In the genomic region with DNA sequence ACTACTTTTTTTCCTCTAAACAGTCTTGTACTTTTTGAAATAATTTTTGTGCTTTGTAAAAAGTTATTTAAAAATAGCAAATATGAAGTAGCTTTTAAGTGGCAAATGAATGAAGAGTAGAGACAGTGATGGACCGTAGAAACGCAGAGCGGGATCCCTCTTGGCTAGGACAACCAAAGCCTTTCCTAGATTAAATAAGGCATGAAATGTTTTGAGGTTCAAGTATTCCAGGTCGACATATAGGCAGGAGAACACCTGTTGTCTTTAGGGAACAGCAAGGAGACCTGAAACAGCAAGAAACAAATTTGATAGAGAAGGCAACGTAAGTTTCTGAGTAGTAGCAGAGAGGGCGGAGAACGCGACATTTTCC, we compare ENCODE assay signal across 8 cellular contexts. TPM values are rescaled to one million over a fixed set of nuclear protein-coding genes. Genes with fewer than 3 reads are reported as not detected.
A peak's percentile ranks its signal among the peaks of the same experiment; 100 is the strongest.
DNase-seq lines count a peak whose midpoint lies in the region; ATAC-seq and TF ChIP-seq lines count a peak whose summit lies in the region.

No MANE protein-coding gene starts in this region.

- no peaks in the 10 kb centered on the region for H3K27me3 Mint-ChIP-seq in activated B cell treated with CpG ODN at 0.5 μM for 24 hours

- no peaks in the 10 kb centered on the region for H3K9me3 Mint-ChIP-seq in activated B cell treated with CpG ODN at 0.5 μM for 24 hours

- H3K9me2 ChIP-seq in HCT116 (ENCODE audit: insufficient read depth), result no peaks in the 10 kb centered on the region

- peaks cover 29 to 47% of the 10 kb centered on the region in 2 experiments for H3K4me1 ChIP-seq in HCT116 (ENCODE audit: control insufficient read depth in 1 of 2, insufficient read depth in 2 of 2, low read length in 2 of 2)
- H3K4me1 ChIP-seq in right cardiac atrium (ENCODE audit: control insufficient read depth, insufficient read depth, low read length), result peaks cover 3% of the 10 kb centered on the region
- peaks cover 23 to 42% (median 26%) of the 10 kb centered on the region in 3 donors for H3K4me1 ChIP-seq in skeletal muscle tissue (ENCODE audit: control insufficient read depth in 3 of 3, insufficient read depth in 3 of 3, low read length in 3 of 3)

- H3K4me3 Mint-ChIP-seq in activated B cell treated with CpG ODN at 0.5 μM for 24 hours, result peak overlapping the region; percentile 99

- no peak for TF ChIP-seq CTCF in HCT116 (IDR thresholded peaks at IDR 0.05 in 2 of 3, conservative IDR thresholded peaks at IDR 0.05 in 1 of 3; ENCODE audit: borderline replicate concordance in 1 of 3, insufficient read depth in 1 of 3, low read depth in 2 of 3, low read length in 2 of 3)
- peak; percentile 52 for TF ChIP-seq CTCF in activated B cell treated with CpG ODN at 0.5 μM for 24 hours (IDR thresholded peaks at IDR 0.05)

- peaks cover 24% of the 10 kb centered on the region; the same call in 1 of the 2 replicates for H4K20me1 ChIP-seq in HCT116 (ENCODE audit: insufficient read depth)

- TF ChIP-seq POLR2A in HCT116 (IDR thresholded peaks at IDR 0.05; ENCODE audit: borderline replicate concordance, extremely low read depth, insufficient read depth, insufficient read length), result peak; percentile 33

- DNase-seq in HCT116 (ENCODE audit: low read depth, low spot score) (no peak), activated B cell treated with CpG ODN at 0.5 μM for 24 hours (no peak), right cardiac atrium (no peak), glomerular visceral epithelial cell (ENCODE audit: extremely low spot score) (no peak), OCI-M1 (lab: John Stamatoyannopoulos, UW) (no peak)

- H3K27ac ChIP-seq in HCT116 (ENCODE audit: low read depth, low read length) (peak overlapping the region; percentile 98), right cardiac atrium (ENCODE audit: low read length) (peak overlapping the region; percentile 44), skeletal muscle tissue (ENCODE audit: low read depth, low read length) (peak overlapping the region; percentile 94)

- no peaks in the 10 kb centered on the region for H3K9me3 ChIP-seq in HCT116 (ENCODE audit: control insufficient read depth in 1 of 2, insufficient read depth in 1 of 2, low read depth in 1 of 2, low read length in 2 of 2)
- no peaks in the 10 kb centered on the region for H3K9me3 ChIP-seq in right cardiac atrium (ENCODE audit: control insufficient read depth, low read length)
- H3K9me3 ChIP-seq in skeletal muscle tissue (ENCODE audit: control insufficient read depth in 3 of 3, low read length in 3 of 3), result no peaks in the 10 kb centered on the region

- H3K36me3 Mint-ChIP-seq in activated B cell treated with CpG ODN at 0.5 μM for 24 hours (ENCODE audit: low read depth), result peaks cover 19% of the 10 kb centered on the region

- H3K4me1 Mint-ChIP-seq in activated B cell treated with CpG ODN at 0.5 μM for 24 hours, result peaks cover 37% of the 10 kb centered on the region

- H3K9ac ChIP-seq in HCT116 (ENCODE audit: low read length) (peak overlapping the region; percentile 99), skeletal muscle tissue (ENCODE audit: low read depth in 1 of 3, low read length in 3 of 3) (peak overlapping the region; percentile 65 to 90 (median 86))

- POLR2A ChIA-PET in HCT116 (lab: Charles Lee), result interaction anchor here (0.6 to 1.5 kb wide), 2 partner anchors 14 to 17 kb away, joined by 3 to 4 read pairs; no protein-coding TSS in a partner anchor
- POLR2A ChIA-PET in activated B cell treated with CpG ODN at 0.5 μM for 24 hours (lab: Charles Lee), result interaction anchor here (0.7 to 2.3 kb wide), 7 partner anchors 9 to 265 kb away, joined by 3 to 18 read pairs (median 5); a partner anchor contains a TSS

- TSS peak; percentile 79 for BruUV-seq in HCT116 (replicated peaks; lab: Mats Ljungman, UMichigan)

- CTCF ChIA-PET in HCT116 (lab: Charles Lee) (interaction anchor here (1.0 to 1.7 kb wide), 8 partner anchors 8 to 290 kb away, joined by 3 to 11 read pairs (median 4); a partner anchor contains a TSS), activated B cell treated with CpG ODN at 0.5 μM for 24 hours (lab: Charles Lee) (interaction anchor here (0.9 to 2.0 kb wide), 6 partner anchors 9 to 220 kb away, joined by 4 to 13 read pairs (median 6); a partner anchor contains a TSS)

- H3K27ac Mint-ChIP-seq in activated B cell treated with CpG ODN at 0.5 μM for 24 hours, result peak overlapping the region; percentile 98

- H3K36me3 ChIP-seq in HCT116 (ENCODE audit: control insufficient read depth in 1 of 2, insufficient read depth in 2 of 2, low read length in 2 of 2), result peaks cover 0 to 29% of the 10 kb centered on the region in 2 experiments; a peak in 3 of 4 replicates
- H3K36me3 ChIP-seq in skeletal muscle tissue (ENCODE audit: control insufficient read depth in 3 of 3, insufficient read depth in 3 of 3, low read length in 3 of 3), result no peaks in the 10 kb centered on the region

- H3K4me3 ChIP-seq in HCT116 (replicated peaks in 1 of 2; ENCODE audit: low read depth in 1 of 2, low read length in 2 of 2) (peak overlapping the region; percentile 93), right cardiac atrium (ENCODE audit: low read length) (peak overlapping the region; percentile 89), skeletal muscle tissue (ENCODE audit: low read length in 3 of 3) (peak overlapping the region; percentile 80 to 99 (median 87))

- H3K27me3 ChIP-seq in HCT116 (ENCODE audit: insufficient read depth, low read length) (no peaks in the 10 kb centered on the region), right cardiac atrium (ENCODE audit: control insufficient read depth, insufficient read depth) (no peaks in the 10 kb centered on the region), skeletal muscle tissue (ENCODE audit: control insufficient read depth in 3 of 3, insufficient read depth in 3 of 3, low read length in 3 of 3) (no peaks in the 10 kb centered on the region)

- 22% methylated on average over 8 of the region's 8 CpGs for WGBS in right cardiac atrium

- peak overlapping the region; percentile 87 for H3K4me2 ChIP-seq in HCT116 (ENCODE audit: low read length)

- ATAC-seq in HCT116 (peak; percentile 3), activated B cell treated with CpG ODN at 0.5 μM for 24 hours (ENCODE audit: low read depth) (no peak), right cardiac atrium (no peak), HG03520 (IDR thresholded peaks at IDR 0.05; ENCODE audit: unreplicated experiment) (no peak), GM19324 (IDR thresholded peaks at IDR 0.05; ENCODE audit: low FRiP score, unreplicated experiment) (no peak)

- H3K79me2 ChIP-seq in HCT116 (ENCODE audit: insufficient read depth, low read length), result peaks cover 44% of the 10 kb centered on the region

- RAD21 ChIA-PET in HCT116 (lab: Charles Lee; ENCODE audit: low non-redundant PET in 1 of 2, low total read pairs in 2 of 2, uncharacterized antibody in 2 of 2, unreplicated experiment in 2 of 2), result no interaction called here

- no peak for TF ChIP-seq RAD21 in HCT116 (IDR thresholded peaks at IDR 0.05; ENCODE audit: low read depth)

- H2AFZ ChIP-seq in HCT116 (ENCODE audit: low read depth, low read length, poor library complexity, severe bottlenecking), result peak overlapping the region; percentile 19

- intact Hi-C loops in HCT116 (cut with micrococcal nuclease) (loop anchor here (1.0 kb wide), 2 partner anchors 20 to 76 kb away; a partner anchor contains a TSS), activated B cell treated with CpG ODN at 0.5 μM for 24 hours (cut with micrococcal nuclease) (loop anchor here (1.0 to 2.0 kb wide), 13 partner anchors 12 to 779 kb away; a partner anchor contains a TSS), right cardiac atrium (cut with DNase I) (no loop called here)

TF ChIP-seq in HCT116, 20 proteins besides CTCF, POLR2A, EP300 and RAD21 (continues in another document):
- no peak for TF ChIP-seq SRF (IDR thresholded peaks at IDR 0.05; ENCODE audit: low read depth)
- no peak for TF ChIP-seq YY1 (IDR thresholded peaks at IDR 0.05; ENCODE audit: extremely low read depth, insufficient replicate concordance, low read depth, low read length)
- TF ChIP-seq, protein P1, sequence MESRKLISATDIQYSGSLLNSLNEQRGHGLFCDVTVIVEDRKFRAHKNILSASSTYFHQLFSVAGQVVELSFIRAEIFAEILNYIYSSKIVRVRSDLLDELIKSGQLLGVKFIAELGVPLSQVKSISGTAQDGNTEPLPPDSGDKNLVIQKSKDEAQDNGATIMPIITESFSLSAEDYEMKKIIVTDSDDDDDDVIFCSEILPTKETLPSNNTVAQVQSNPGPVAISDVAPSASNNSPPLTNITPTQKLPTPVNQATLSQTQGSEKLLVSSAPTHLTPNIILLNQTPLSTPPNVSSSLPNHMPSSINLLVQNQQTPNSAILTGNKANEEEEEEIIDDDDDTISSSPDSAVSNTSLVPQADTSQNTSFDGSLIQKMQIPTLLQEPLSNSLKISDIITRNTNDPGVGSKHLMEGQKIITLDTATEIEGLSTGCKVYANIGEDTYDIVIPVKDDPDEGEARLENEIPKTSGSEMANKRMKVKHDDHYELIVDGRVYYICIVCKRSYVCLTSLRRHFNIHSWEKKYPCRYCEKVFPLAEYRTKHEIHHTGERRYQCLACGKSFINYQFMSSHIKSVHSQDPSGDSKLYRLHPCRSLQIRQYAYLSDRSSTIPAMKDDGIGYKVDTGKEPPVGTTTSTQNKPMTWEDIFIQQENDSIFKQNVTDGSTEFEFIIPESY (IDR thresholded peaks at IDR 0.05; ENCODE audit: extremely low read depth, insufficient replicate concordance, low read length), result no peak
- TF ChIP-seq JUND (IDR thresholded peaks at IDR 0.05), result no peak
- no peak for TF ChIP-seq POLR2AphosphoS5 (IDR thresholded peaks at IDR 0.05; ENCODE audit: low read depth, low read length)
- TF ChIP-seq SP1 (IDR thresholded peaks at IDR 0.05; ENCODE audit: low read depth), result no peak
- no peak for TF ChIP-seq ZNF274 (IDR thresholded peaks at IDR 0.05; ENCODE audit: low read depth, low read length)
- TF ChIP-seq, protein P2, sequence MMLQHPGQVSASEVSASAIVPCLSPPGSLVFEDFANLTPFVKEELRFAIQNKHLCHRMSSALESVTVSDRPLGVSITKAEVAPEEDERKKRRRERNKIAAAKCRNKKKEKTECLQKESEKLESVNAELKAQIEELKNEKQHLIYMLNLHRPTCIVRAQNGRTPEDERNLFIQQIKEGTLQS (IDR thresholded peaks at IDR 0.05), result no peak

RNA-seq across cellular contexts. Expression of a gene that starts 0.7 kb away (rescaled TPM):
- 93.0 TPM for total RNA-seq in HCT116 (2021; ENCODE audit: unreplicated experiment)
- polyA plus RNA-seq in HCT116 (2012), result 54.7 and 57.7 TPM in 2 replicates
- total RNA-seq in activated B cell treated with CpG ODN at 0.5 μM for 24 hours, result 65.1 and 77.2 TPM in 2 replicates
- 10 to 100 TPM; 12.7 to 28.3 (median 15.3) TPM for total RNA-seq in right cardiac atrium
- polyA plus RNA-seq in right cardiac atrium, result 11.6 TPM
- 7.3 TPM for total RNA-seq in skeletal muscle tissue

RNA-seq across cellular contexts. Expression of a gene that starts 12.0 kb away (rescaled TPM):
- 63.9 TPM for total RNA-seq in HCT116 (2021; ENCODE audit: unreplicated experiment)
- polyA plus RNA-seq in HCT116 (2012), result 55.1 and 61.6 TPM in 2 replicates
- 54.0 and 61.9 TPM in 2 replicates for total RNA-seq in activated B cell treated with CpG ODN at 0.5 μM for 24 hours
- total RNA-seq in right cardiac atrium, result 10 to 100 TPM; 48.7 to 90.9 (median 70.3) TPM
- polyA plus RNA-seq in right cardiac atrium, result 45.5 TPM
- 29.2 TPM for total RNA-seq in skeletal muscle tissue

RNA-seq across cellular contexts. Expression of a gene that starts 20.0 kb away (rescaled TPM):
- total RNA-seq in HCT116 (2021; ENCODE audit: unreplicated experiment), result 231 TPM
- 108 and 121 TPM in 2 replicates for polyA plus RNA-seq in HCT116 (2012)
- 95.1 and 106 TPM in 2 replicates for total RNA-seq in activated B cell treated with CpG ODN at 0.5 μM for 24 hours
- 10 to 100 TPM; 28.8 to 38.0 (median 31.7) TPM for total RNA-seq in right cardiac atrium
- polyA plus RNA-seq in right cardiac atrium, result 18.4 TPM
- total RNA-seq in skeletal muscle tissue, result 26.6 TPM

Comparison
In these comparisons a context has a peak if more than half of its experiments do, and no peak if none do; other contexts are left out.
1. H3K27ac ChIP-seq: peak in every context shown above with its lines; median percentile 98 in HCT116; 94 in skeletal muscle tissue; 44 in right cardiac atrium.
2. intact Hi-C loops: an anchor here in HCT116 (1.0 kb wide) and activated B cell treated with CpG ODN at 0.5 μM for 24 hours (1.0 to 2.0 kb wide); none called in right cardiac atrium.